ENCODE assay signal across 14 cellular contexts in genomic region chr7:137667633-137668387, GRCh38.
DNase-seq lines count a peak whose midpoint lies in the region; ATAC-seq and TF ChIP-seq lines count a peak whose summit lies in the region.
"Had no signal": no experiment of that assay in that cellular context is flagged by ENCODE, and none has a peak within 500 bp of the region (broad histone marks: within the 10 kb centered on the region; RNA-seq: fewer than 3 reads in every experiment).

No MANE protein-coding gene starts in this region.

- no peaks in the 10 kb centered on the region for H3K4me1 Mint-ChIP-seq in effector memory CD8-positive, alpha-beta T cell (ENCODE audit: low read depth in 2 of 2)
- H3K4me1 Mint-ChIP-seq: neural crest cell had no signal

- TF ChIP-seq CTCF in GM12865 (IDR thresholded peaks at IDR 0.05; ENCODE audit: insufficient read depth, low read depth, low read length, missing control alignments), result no peak
- TF ChIP-seq CTCF in Panc1 (IDR thresholded peaks at IDR 0.05), result no peak
- TF ChIP-seq CTCF in epithelial cell of proximal tubule (conservative IDR thresholded peaks at IDR 0.05; ENCODE audit: low read depth, low read length), result no peak

- H3K27ac ChIP-seq in Panc1 (ENCODE audit: low read length), result no peak overlapping the region

- CTCF ChIA-PET in Panc1 (lab: Charles Lee), result no interaction called here

- peaks cover 12 to 32% of the 10 kb centered on the region in 2 donors for H3K27me3 Mint-ChIP-seq in effector memory CD8-positive, alpha-beta T cell

- peak; percentile 9 for DNase-seq in GM12865 (ENCODE audit: low read depth)
- DNase-seq in Panc1 (ENCODE audit: low read depth, low spot score), result peak; percentile 69
- peak; percentile 46 for DNase-seq in epithelial cell of proximal tubule (ENCODE audit: low read depth)
- DNase-seq in renal cortical epithelial cell (ENCODE audit: low read depth), result peak; percentile 82
- no peak for DNase-seq in amygdala (lab: John Stamatoyannopoulos, UW)
- DNase-seq in effector memory CD8-positive, alpha-beta T cell, result no peak
- DNase-seq: aorta; DMS79; NCI-H1930; stimulated activated CD4-positive, alpha-beta T cell treated with anti-CD3 and anti-CD28 coated beads, Interleukin-15, amount 100 ng/mL, for 24 hours had no signal

- no peaks in the 10 kb centered on the region for H3K36me3 Mint-ChIP-seq in effector memory CD8-positive, alpha-beta T cell (ENCODE audit: insufficient read depth)
- H3K36me3 Mint-ChIP-seq: WTC11 had no signal

- H3K27ac Mint-ChIP-seq in effector memory CD8-positive, alpha-beta T cell, result no peak overlapping the region
- H3K27ac Mint-ChIP-seq: WTC11 had no signal

- in situ Hi-C loops in Panc1 (cut with HindIII; ENCODE audit: low pct_unique_long_range_greater_than_20kb, low sequenced_read_pairs), result no loop called here

- H3K4me1 ChIP-seq in Panc1 (ENCODE audit: control insufficient read depth, insufficient read depth, low read length), result no peaks in the 10 kb centered on the region

- no peak overlapping the region for H3K4me3 ChIP-seq in GM12865 (ENCODE audit: low read depth, low read length)
- no peak overlapping the region for H3K4me3 ChIP-seq in Panc1 (ENCODE audit: low read depth in 2 of 2, low read length in 2 of 2)
- no peak overlapping the region for H3K4me3 ChIP-seq in epithelial cell of proximal tubule (ENCODE audit: low read depth, low read length)

- H3K4me3 Mint-ChIP-seq in effector memory CD8-positive, alpha-beta T cell, result no peak overlapping the region
- H3K4me3 Mint-ChIP-seq: neural crest cell, WTC11 had no signal

- peaks cover 11% of the 10 kb centered on the region for H3K27me3 ChIP-seq in Panc1 (ENCODE audit: control insufficient read depth, insufficient read depth, low read length)

- POLR2A ChIA-PET in Panc1 (lab: Charles Lee), result no interaction called here

- H3K9me3 ChIP-seq in Panc1 (ENCODE audit: control insufficient read depth, insufficient read depth, low read depth, low read length), result no peaks in the 10 kb centered on the region

- BruUV-seq in Panc1 (replicated peaks; lab: Mats Ljungman, UMichigan), result no TSS peak

- no peak for ATAC-seq in Panc1
- ATAC-seq in HG03571 (IDR thresholded peaks at IDR 0.05; ENCODE audit: unreplicated experiment), result no peak
- ATAC-seq in effector memory CD8-positive, alpha-beta T cell (replicated peaks), result no peak
- ATAC-seq: esophagus mucosa, WTC11 had no signal

- no peaks in the 10 kb centered on the region for H3K9me3 Mint-ChIP-seq in effector memory CD8-positive, alpha-beta T cell
- H3K9me3 Mint-ChIP-seq: neural crest cell had no signal

- H3K36me3 ChIP-seq in Panc1 (ENCODE audit: control insufficient read depth, insufficient read depth, low read length), result no peaks in the 10 kb centered on the region

- intact Hi-C loops in Panc1 (cut with micrococcal nuclease; ENCODE audit: unreplicated experiment), result no loop called here

Comparison
In these comparisons a context has a peak if more than half of its experiments do, and no peak if none do; other contexts are left out.
1. DNase-seq: peak in GM12865 (single experiment), Panc1 (single experiment), epithelial cell of proximal tubule (single experiment) and renal cortical epithelial cell (single experiment); none in amygdala (0 of 56) and effector memory CD8-positive, alpha-beta T cell (0 of 3).